Comparison of ENCODE assay signal across 1 cellular context in genomic region chr10:112030431-112030830, GRCh38.
A peak's percentile ranks its signal among the peaks of the same experiment; 100 is the strongest.
TF ChIP-seq lines count a peak whose summit lies in the region.

No MANE protein-coding gene starts in this region.

TF ChIP-seq in HepG2, 621 proteins besides CTCF, POLR2A, EP300 and RAD21:
- TF ChIP-seq ZBTB2 (CRISPR knock-in tag; IDR thresholded peaks at IDR 0.05; ENCODE audit: low read depth) (no peak), PCBP2 (optimal IDR thresholded peaks at IDR 0.05; ENCODE audit: low read depth, low read length, poor library complexity, severe bottlenecking) (no peak), ZFP1 (CRISPR knock-in tag; IDR thresholded peaks at IDR 0.05) (peak; percentile 98), U2AF1 (optimal IDR thresholded peaks at IDR 0.05; ENCODE audit: low read depth, low read length) (no peak)
